11 cellular contexts compared by ENCODE assay signal in the genomic region with DNA sequence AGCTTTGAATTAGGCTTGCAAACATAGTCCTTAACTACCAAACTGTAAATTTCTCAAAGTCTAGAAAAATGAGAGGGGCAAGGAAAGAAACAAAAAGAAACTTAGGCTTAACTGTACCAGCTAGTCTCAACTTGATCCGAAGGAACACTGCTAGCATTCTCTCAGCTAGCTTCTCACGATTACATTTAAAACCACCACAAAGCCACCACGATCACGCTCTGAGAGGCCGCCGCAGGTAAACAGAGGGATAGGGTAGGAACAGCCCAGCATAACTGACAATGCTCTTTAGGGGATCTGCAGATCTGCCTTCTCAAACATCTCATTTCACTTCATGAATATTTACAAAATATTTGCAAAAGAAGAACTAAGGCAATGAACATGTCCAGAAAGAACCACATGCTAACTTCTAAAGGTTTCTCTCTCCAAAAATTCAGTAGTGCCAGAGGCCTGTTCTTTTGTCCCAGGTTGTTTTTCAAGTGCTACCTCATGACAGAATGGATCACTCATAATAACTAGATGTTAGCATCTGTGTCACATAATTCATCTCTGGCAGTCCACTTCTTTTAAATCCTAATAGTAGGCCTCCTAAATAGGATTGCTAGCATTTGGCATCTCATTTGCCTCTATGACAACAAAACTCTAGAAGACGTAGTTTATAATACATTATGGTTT. TPM values are rescaled to one million over a fixed set of nuclear protein-coding genes. Genes with fewer than 3 reads are reported as not detected.
DNase-seq lines count a peak whose midpoint lies in the region; ATAC-seq, FAIRE-seq and TF ChIP-seq lines count a peak whose summit lies in the region.
"Had no signal": no experiment of that assay in that cellular context is flagged by ENCODE, and none has a peak within 500 bp of the region (broad histone marks: within the 10 kb centered on the region; RNA-seq: fewer than 3 reads in every experiment).

No MANE protein-coding gene starts in this region.

- peak overlapping the region; percentile 75 for H3K4me3 Mint-ChIP-seq in activated T-helper 1 cell treated with anti-CD3 and anti-CD28 coated beads, Interleukin-12 subunit alpha, Interleukin-12 subunit beta, Interleukin-2, Interleukin-4 antibody, amounts not matched to agents 30 ng/mL and 10 ng/mL and 1 ng/mL, durations not matched to agents 14 hours and 24 hours and 36 hours
- H3K4me3 Mint-ChIP-seq in mesothelial cell of epicardium = no peak overlapping the region

- intact Hi-C loops in HepG2 (cut with micrococcal nuclease; ENCODE audit: unreplicated experiment) = no loop called here
- intact Hi-C loops in right lobe of liver (cut with DNase I) = no loop called here
- intact Hi-C loops in activated T-helper 1 cell treated with anti-CD3 and anti-CD28 coated beads, Interleukin-12 subunit alpha, Interleukin-12 subunit beta, Interleukin-2, Interleukin-4 antibody, amounts not matched to agents 30 ng/mL and 10 ng/mL and 1 ng/mL, durations not matched to agents 14 hours and 24 hours and 36 hours (cut with micrococcal nuclease) = loop anchor here (1.0 to 10.0 kb wide), 8 partner anchors 147 to 1373 kb away; a partner anchor contains a TSS

- H3K4me1 ChIP-seq in HepG2 (ENCODE audit: insufficient read depth, low read length) (peaks cover 91% of the 10 kb centered on the region), right lobe of liver (peaks cover 0 to 20% (median 3%) of the 10 kb centered on the region in 4 donors)

- peaks cover 26% of the 10 kb centered on the region; the same call in 1 of the 2 replicates for H4K20me1 ChIP-seq in HepG2 (ENCODE audit: insufficient read depth, low read length)

- CTCF ChIA-PET in HepG2 (lab: Yijun Ruan, JAX; ENCODE audit: low intra/inter-chr PET ratio, low total read pairs) = no interaction called here

- no peak for TF ChIP-seq POLR2A in HepG2 (IDR thresholded peaks at IDR 0.05; ENCODE audit: insufficient read depth in 1 of 2, low read depth in 2 of 2, low read length in 2 of 2)
- TF ChIP-seq POLR2A in right lobe of liver (IDR thresholded peaks at IDR 0.05) = no peak

- no TSS peak for BruUV-seq in HepG2 (replicated peaks; lab: Mats Ljungman, UMichigan)

- no peak overlapping the region; a peak in 1 of 6 replicates for H3K4me3 ChIP-seq in HepG2 (replicated peaks in 1 of 3; ENCODE audit: insufficient read depth in 1 of 3, low read depth in 2 of 3, low read length in 3 of 3)
- no peak overlapping the region for H3K4me3 ChIP-seq in right lobe of liver

- WGBS in HepG2 (ENCODE audit: low lambda C conversion rate) = 78% methylated on average over 7 of the region's 7 CpGs
- 88% methylated on average over 7 of the region's 7 CpGs for WGBS in right lobe of liver (ENCODE audit: insufficient coverage, low coverage, low lambda C conversion rate, missing lambda C conversion rate)

- POLR2A ChIA-PET in HepG2 (lab: Yijun Ruan, JAX) = interaction anchor here (1.8 kb wide), 1 partner anchor 19 kb away, joined by 11 read pairs; a partner anchor contains a TSS

- H3K27me3 Mint-ChIP-seq in activated T-helper 1 cell treated with anti-CD3 and anti-CD28 coated beads, Interleukin-12 subunit alpha, Interleukin-12 subunit beta, Interleukin-2, Interleukin-4 antibody, amounts not matched to agents 30 ng/mL and 10 ng/mL and 1 ng/mL, durations not matched to agents 14 hours and 24 hours and 36 hours (ENCODE audit: insufficient read depth) = no peaks in the 10 kb centered on the region
- H3K27me3 Mint-ChIP-seq in mesothelial cell of epicardium (ENCODE audit: low read depth) = no peaks in the 10 kb centered on the region

- H3K9me3 Mint-ChIP-seq in activated T-helper 1 cell treated with anti-CD3 and anti-CD28 coated beads, Interleukin-12 subunit alpha, Interleukin-12 subunit beta, Interleukin-2, Interleukin-4 antibody, amounts not matched to agents 30 ng/mL and 10 ng/mL and 1 ng/mL, durations not matched to agents 14 hours and 24 hours and 36 hours = peaks cover 4% of the 10 kb centered on the region
- no peaks in the 10 kb centered on the region for H3K9me3 Mint-ChIP-seq in mesothelial cell of epicardium

- TF ChIP-seq RAD21 in HepG2 (CRISPR knock-in tag; IDR thresholded peaks at IDR 0.05) = no peak

- in situ Hi-C loops in HepG2 (cut with HindIII; ENCODE audit: extremely low pct_ligation_motif_present, low pct_unique_long_range_greater_than_20kb) = no loop called here

- H3K9ac ChIP-seq in HepG2 (ENCODE audit: insufficient read depth, low read depth, low read length) = peak overlapping the region; percentile 16; the same call in 1 of the 2 replicates

- no peak for FAIRE-seq in HepG2 (lab: Jason Lieb, UNC)

- no peaks in the 10 kb centered on the region; a peak in 1 of 5 replicates for H3K36me3 ChIP-seq in HepG2 (replicated peaks in 1 of 2; ENCODE audit: control insufficient read depth in 1 of 2, insufficient read depth in 2 of 2, low read length in 2 of 2)
- no peaks in the 10 kb centered on the region for H3K36me3 ChIP-seq in right lobe of liver

- TF ChIP-seq EP300 in HepG2 (IDR thresholded peaks at IDR 0.05; ENCODE audit: low read depth in 2 of 2, low read length in 2 of 2) = no peak
- no peak for TF ChIP-seq EP300 in HepG2 (CRISPR knock-in tag; IDR thresholded peaks at IDR 0.05; ENCODE audit: borderline replicate concordance)

- H3K4me2 ChIP-seq in HepG2 (ENCODE audit: low read depth, low read length) = peak overlapping the region; percentile 65

- ATAC-seq in HepG2 (no peak), right lobe of liver (no peak), HG02884 (IDR thresholded peaks at IDR 0.05; ENCODE audit: unreplicated experiment) (no peak), GM21360 (IDR thresholded peaks at IDR 0.05; ENCODE audit: unreplicated experiment) (no peak)
- ATAC-seq: foreskin keratinocyte had no signal

- H3K27ac ChIP-seq in HepG2 (ENCODE audit: extremely low read length, insufficient read depth, low read length) (peak overlapping the region; percentile 66), right lobe of liver (no peak overlapping the region)
- H3K27ac ChIP-seq: foreskin keratinocyte had no signal

- peaks cover 23% of the 10 kb centered on the region for H3K36me3 Mint-ChIP-seq in activated T-helper 1 cell treated with anti-CD3 and anti-CD28 coated beads, Interleukin-12 subunit alpha, Interleukin-12 subunit beta, Interleukin-2, Interleukin-4 antibody, amounts not matched to agents 30 ng/mL and 10 ng/mL and 1 ng/mL, durations not matched to agents 14 hours and 24 hours and 36 hours (ENCODE audit: low read depth)
- H3K36me3 Mint-ChIP-seq in mesothelial cell of epicardium = peaks cover 7% of the 10 kb centered on the region

- H3K27me3 ChIP-seq in HepG2 (ENCODE audit: control insufficient read depth in 1 of 2, insufficient read depth in 2 of 2, low read length in 2 of 2) (no peaks in the 10 kb centered on the region), right lobe of liver (no peaks in the 10 kb centered on the region)
- H3K27me3 ChIP-seq: foreskin keratinocyte had no signal

- peak overlapping the region; percentile 71 for H3K27ac Mint-ChIP-seq in activated T-helper 1 cell treated with anti-CD3 and anti-CD28 coated beads, Interleukin-12 subunit alpha, Interleukin-12 subunit beta, Interleukin-2, Interleukin-4 antibody, amounts not matched to agents 30 ng/mL and 10 ng/mL and 1 ng/mL, durations not matched to agents 14 hours and 24 hours and 36 hours
- peak overlapping the region; percentile 60 for H3K27ac Mint-ChIP-seq in mesothelial cell of epicardium

- H3K4me1 Mint-ChIP-seq in activated T-helper 1 cell treated with anti-CD3 and anti-CD28 coated beads, Interleukin-12 subunit alpha, Interleukin-12 subunit beta, Interleukin-2, Interleukin-4 antibody, amounts not matched to agents 30 ng/mL and 10 ng/mL and 1 ng/mL, durations not matched to agents 14 hours and 24 hours and 36 hours (ENCODE audit: low read depth) = peaks cover 74% of the 10 kb centered on the region
- H3K4me1 Mint-ChIP-seq in mesothelial cell of epicardium = peaks cover 57% of the 10 kb centered on the region

- peaks cover 98% of the 10 kb centered on the region for H3K79me2 ChIP-seq in HepG2 (ENCODE audit: insufficient read depth, low read length)

- DNase-seq in HepG2 (ENCODE audit: low spot score) (no peak), right lobe of liver (no peak), mesothelial cell of epicardium (ENCODE audit: low spot score in 2 of 2, unreplicated experiment in 2 of 2) (no peak), GF-D8 (lab: John Stamatoyannopoulos, UW) (no peak), GM10266 (ENCODE audit: extremely low spot score) (no peak)
- peak; percentile 31 for DNase-seq in activated T-helper 1 cell treated with anti-CD3 and anti-CD28 coated beads, Interleukin-12 subunit alpha, Interleukin-12 subunit beta, Interleukin-2, Interleukin-4 antibody, amounts not matched to agents 30 ng/mL and 10 ng/mL and 1 ng/mL, durations not matched to agents 14 hours and 24 hours and 36 hours (ENCODE audit: low spot score)
- DNase-seq: AML-193, foreskin keratinocyte, NCI-H2081 treated with DMSO at 0.1 percent for 48 hours had no signal

- no peak overlapping the region for H2AFZ ChIP-seq in HepG2 (ENCODE audit: low read length)

- TF ChIP-seq CTCF in HepG2 (CRISPR knock-in tag; IDR thresholded peaks at IDR 0.05) = no peak
- no peak for TF ChIP-seq CTCF in right lobe of liver (IDR thresholded peaks at IDR 0.05)
- no peak for TF ChIP-seq CTCF in mesothelial cell of epicardium (IDR thresholded peaks at IDR 0.05; ENCODE audit: unreplicated experiment)
- TF ChIP-seq CTCF in GM10266 (IDR thresholded peaks at IDR 0.05; ENCODE audit: control insufficient read depth, insufficient read depth, low read depth, missing control alignments) = no peak

- no peaks in the 10 kb centered on the region for H3K9me3 ChIP-seq in HepG2 (ENCODE audit: low read length)
- H3K9me3 ChIP-seq in right lobe of liver = no peaks in the 10 kb centered on the region

RNA-seq across cellular contexts. Expression of a gene that starts 18.9 kb away (rescaled TPM):
- total RNA-seq in HepG2 (2016; rRNA removed; fragmentation: Illumina TruSeq; extraction: Trizol) (19.8 and 23.2 TPM in 2 replicates), right lobe of liver (10 to 100 TPM; 10.4 to 22.4 (median 15.2) TPM), mesothelial cell of epicardium (137 to 140 TPM (median 138 TPM) in 3 replicates)
- total RNA-seq in HepG2 (2016; cell fraction: cytosol; rRNA removed; fragmentation: Illumina TruSeq; extraction: Trizol; ENCODE audit: low read depth) = 5.7 and 6.9 TPM in 2 replicates
- total RNA-seq in HepG2 (2016; cell fraction: insoluble cytoplasmic fraction; rRNA removed; fragmentation: Illumina TruSeq; extraction: Trizol) = 17.4 and 24.9 TPM in 2 replicates
- total RNA-seq in HepG2 (2016; cell fraction: membrane; rRNA removed; fragmentation: Illumina TruSeq; extraction: Trizol) = 14.9 and 15.9 TPM in 2 replicates
- total RNA-seq in HepG2 (2016; cell fraction: nucleus; rRNA removed; fragmentation: Illumina TruSeq; extraction: Trizol) = 19.1 and 24.5 TPM in 2 replicates
- 37.9 and 39.0 TPM in 2 replicates for polyA plus RNA-seq in HepG2 (2011; rRNA removed)
- polyA plus RNA-seq in HepG2 (2011; cell fraction: cytosol; rRNA removed) = 24.5 and 31.8 TPM in 2 replicates
- 60.5 and 94.9 TPM in 2 replicates for polyA plus RNA-seq in HepG2 (2011; cell fraction: nucleus; rRNA removed)
- polyA plus RNA-seq in HepG2 (2012) = 19.7 and 20.7 TPM in 2 replicates
- 11.7 and 14.1 TPM in 2 replicates for polyA plus RNA-seq in HepG2 (2016; cell fraction: cytosol; fragmentation: Illumina TruSeq; extraction: Trizol; ENCODE audit: low read depth)
- polyA plus RNA-seq in HepG2 (2016; cell fraction: insoluble cytoplasmic fraction; fragmentation: Illumina TruSeq; extraction: Trizol; ENCODE audit: low read depth) = 18.4 and 22.3 TPM in 2 replicates
- polyA plus RNA-seq in HepG2 (2016; cell fraction: membrane; fragmentation: Illumina TruSeq; extraction: Trizol; ENCODE audit: low read depth) = 14.3 and 15.7 TPM in 2 replicates
- 25.1 and 27.2 TPM in 2 replicates for polyA plus RNA-seq in HepG2 (2016; cell fraction: nucleus; fragmentation: Illumina TruSeq; extraction: Trizol; ENCODE audit: insufficient read depth, low read depth)
- polyA minus RNA-seq in HepG2 (2011; rRNA and poly(A)+ RNA removed; ENCODE audit: low replicate concordance) = 34.5 and 40.7 TPM in 2 replicates
- 14.9 and 16.5 TPM in 2 replicates for polyA minus RNA-seq in HepG2 (2011; cell fraction: cytosol; rRNA and poly(A)+ RNA removed)
- 53.2 and 54.6 TPM in 2 replicates for polyA minus RNA-seq in HepG2 (2011; cell fraction: nucleus; rRNA and poly(A)+ RNA removed)
- 46.0 and 48.7 TPM in 2 replicates for total RNA-seq in activated T-helper 1 cell treated with anti-CD3 and anti-CD28 coated beads, Interleukin-12 subunit alpha, Interleukin-12 subunit beta, Interleukin-2, Interleukin-4 antibody, amounts not matched to agents 30 ng/mL and 10 ng/mL and 1 ng/mL, durations not matched to agents 14 hours and 24 hours and 36 hours
